In genomic region chr12:93099777-93100176, GRCh38 we compare ENCODE assay signal across 27 cellular contexts.
"Had no signal": no experiment of that assay in that cellular context is flagged by ENCODE, and none has a peak within 500 bp of the region (broad histone marks: within the 10 kb centered on the region; RNA-seq: fewer than 3 reads in every experiment).

No MANE protein-coding gene starts in this region.

- H3K36me3 ChIP-seq: brain microvascular endothelial cell, left ventricle myocardium inferior, neutrophil, sigmoid colon, thoracic aorta, vagina had no signal

- H3K27ac ChIP-seq: brain microvascular endothelial cell, left ventricle myocardium inferior, neutrophil, sigmoid colon, thoracic aorta, vagina had no signal

- H3K27ac Mint-ChIP-seq: activated CD4-positive, alpha-beta T cell treated with anti-CD3 and anti-CD28 coated beads, Interleukin-2, amount 10 ng/mL, durations not matched to agents 7 days and 5 days; activated CD8-positive, alpha-beta memory T cell treated with anti-CD3 and anti-CD28 coated beads, Interleukin-2, amount 10 ng/mL, durations not matched to agents 7 days and 5 days; activated CD8-positive, alpha-beta T cell treated with anti-CD3 and anti-CD28 coated beads for 36 hours; activated naive CD4-positive, alpha-beta T cell treated with anti-CD3 and anti-CD28 coated beads, Interleukin-2, amount 50 U/mL, for 24 hours; natural killer cell; stimulated activated naive B cell treated with anti-CD40 and anti-IgM and Interleukin-4, amounts not matched to agents 10 μg/mL and 1 μg/mL and 100 μg/mL, for 72 hours; T-helper 17 cell; type B pancreatic cell had no signal

- H3K27me3 ChIP-seq: brain microvascular endothelial cell, neutrophil, sigmoid colon, vagina had no signal

- H3K4me3 ChIP-seq: left ventricle myocardium inferior, sigmoid colon, smooth muscle cell, thoracic aorta, vagina had no signal

- ATAC-seq: activated CD8-positive, alpha-beta memory T cell treated with anti-CD3 and anti-CD28 coated beads, Interleukin-2, amount 10 ng/mL, durations not matched to agents 7 days and 5 days; activated CD8-positive, alpha-beta T cell treated with anti-CD3 and anti-CD28 coated beads for 36 hours; esophagus mucosa; natural killer cell; stimulated activated naive B cell treated with anti-CD40 and anti-IgM and Interleukin-4, amounts not matched to agents 10 μg/mL and 1 μg/mL and 100 μg/mL, for 72 hours; T-helper 17 cell had no signal

- H3K9me3 ChIP-seq: left ventricle myocardium inferior, neutrophil, sigmoid colon, thoracic aorta, vagina had no signal

- DNase-seq: activated CD4-positive, alpha-beta T cell treated with anti-CD3 and anti-CD28 coated beads, Interleukin-2, amount 10 ng/mL, durations not matched to agents 7 days and 5 days; activated CD4-positive, CD25-positive, alpha-beta regulatory T cell treated with anti-CD3 and anti-CD28 coated beads, Interleukin-2, amount 50 U/mL, for 72 hours; activated CD8-positive, alpha-beta memory T cell treated with anti-CD3 and anti-CD28 coated beads, Interleukin-2, amount 10 ng/mL, durations not matched to agents 7 days and 5 days; activated CD8-positive, alpha-beta T cell treated with anti-CD3 and anti-CD28 coated beads for 36 hours; activated gamma-delta T cell treated with Interleukin-2 at 50 U/mL for 16 hours; aorta; brain microvascular endothelial cell; caudate nucleus; dermis blood vessel endothelial cell; effector memory CD4-positive, alpha-beta T cell; foreskin melanocyte; kidney glomerular epithelial cell; left ventricle myocardium inferior; midbrain; natural killer cell; sigmoid colon; stimulated activated CD4-positive, alpha-beta T cell treated with anti-CD3 and anti-CD28 coated beads, Interleukin-15, amount 100 ng/mL, for 24 hours; stimulated activated naive B cell treated with anti-CD40 and anti-IgM and Interleukin-4, amounts not matched to agents 10 μg/mL and 1 μg/mL and 100 μg/mL, for 72 hours; T-helper 17 cell had no signal

- H3K27me3 Mint-ChIP-seq: activated CD4-positive, alpha-beta T cell treated with anti-CD3 and anti-CD28 coated beads, Interleukin-2, amount 10 ng/mL, durations not matched to agents 7 days and 5 days; activated CD8-positive, alpha-beta T cell treated with anti-CD3 and anti-CD28 coated beads for 36 hours; activated naive CD4-positive, alpha-beta T cell treated with anti-CD3 and anti-CD28 coated beads, Interleukin-2, amount 50 U/mL, for 24 hours; stimulated activated naive B cell treated with anti-CD40 and anti-IgM and Interleukin-4, amounts not matched to agents 10 μg/mL and 1 μg/mL and 100 μg/mL, for 72 hours; T-helper 17 cell; type B pancreatic cell had no signal

- H3K4me1 ChIP-seq: vagina had no signal

- H3K9me3 Mint-ChIP-seq: activated CD4-positive, alpha-beta T cell treated with anti-CD3 and anti-CD28 coated beads, Interleukin-2, amount 10 ng/mL, durations not matched to agents 7 days and 5 days; activated CD8-positive, alpha-beta T cell treated with anti-CD3 and anti-CD28 coated beads for 36 hours; activated naive CD4-positive, alpha-beta T cell treated with anti-CD3 and anti-CD28 coated beads, Interleukin-2, amount 50 U/mL, for 24 hours; natural killer cell; stimulated activated naive B cell treated with anti-CD40 and anti-IgM and Interleukin-4, amounts not matched to agents 10 μg/mL and 1 μg/mL and 100 μg/mL, for 72 hours had no signal

- H3K4me3 Mint-ChIP-seq: activated CD4-positive, alpha-beta T cell treated with anti-CD3 and anti-CD28 coated beads, Interleukin-2, amount 10 ng/mL, durations not matched to agents 7 days and 5 days; activated CD8-positive, alpha-beta memory T cell treated with anti-CD3 and anti-CD28 coated beads, Interleukin-2, amount 10 ng/mL, durations not matched to agents 7 days and 5 days; activated CD8-positive, alpha-beta T cell treated with anti-CD3 and anti-CD28 coated beads for 36 hours; activated naive CD4-positive, alpha-beta T cell treated with anti-CD3 and anti-CD28 coated beads, Interleukin-2, amount 50 U/mL, for 24 hours; natural killer cell; stimulated activated naive B cell treated with anti-CD40 and anti-IgM and Interleukin-4, amounts not matched to agents 10 μg/mL and 1 μg/mL and 100 μg/mL, for 72 hours; T-helper 17 cell; type B pancreatic cell had no signal

- FAIRE-seq: endothelial cell of umbilical vein had no signal

- H3K36me3 Mint-ChIP-seq: activated CD8-positive, alpha-beta memory T cell treated with anti-CD3 and anti-CD28 coated beads, Interleukin-2, amount 10 ng/mL, durations not matched to agents 7 days and 5 days; activated naive CD4-positive, alpha-beta T cell treated with anti-CD3 and anti-CD28 coated beads, Interleukin-2, amount 50 U/mL, for 24 hours; natural killer cell; stimulated activated naive B cell treated with anti-CD40 and anti-IgM and Interleukin-4, amounts not matched to agents 10 μg/mL and 1 μg/mL and 100 μg/mL, for 72 hours; type B pancreatic cell had no signal
